In the genomic region with DNA sequence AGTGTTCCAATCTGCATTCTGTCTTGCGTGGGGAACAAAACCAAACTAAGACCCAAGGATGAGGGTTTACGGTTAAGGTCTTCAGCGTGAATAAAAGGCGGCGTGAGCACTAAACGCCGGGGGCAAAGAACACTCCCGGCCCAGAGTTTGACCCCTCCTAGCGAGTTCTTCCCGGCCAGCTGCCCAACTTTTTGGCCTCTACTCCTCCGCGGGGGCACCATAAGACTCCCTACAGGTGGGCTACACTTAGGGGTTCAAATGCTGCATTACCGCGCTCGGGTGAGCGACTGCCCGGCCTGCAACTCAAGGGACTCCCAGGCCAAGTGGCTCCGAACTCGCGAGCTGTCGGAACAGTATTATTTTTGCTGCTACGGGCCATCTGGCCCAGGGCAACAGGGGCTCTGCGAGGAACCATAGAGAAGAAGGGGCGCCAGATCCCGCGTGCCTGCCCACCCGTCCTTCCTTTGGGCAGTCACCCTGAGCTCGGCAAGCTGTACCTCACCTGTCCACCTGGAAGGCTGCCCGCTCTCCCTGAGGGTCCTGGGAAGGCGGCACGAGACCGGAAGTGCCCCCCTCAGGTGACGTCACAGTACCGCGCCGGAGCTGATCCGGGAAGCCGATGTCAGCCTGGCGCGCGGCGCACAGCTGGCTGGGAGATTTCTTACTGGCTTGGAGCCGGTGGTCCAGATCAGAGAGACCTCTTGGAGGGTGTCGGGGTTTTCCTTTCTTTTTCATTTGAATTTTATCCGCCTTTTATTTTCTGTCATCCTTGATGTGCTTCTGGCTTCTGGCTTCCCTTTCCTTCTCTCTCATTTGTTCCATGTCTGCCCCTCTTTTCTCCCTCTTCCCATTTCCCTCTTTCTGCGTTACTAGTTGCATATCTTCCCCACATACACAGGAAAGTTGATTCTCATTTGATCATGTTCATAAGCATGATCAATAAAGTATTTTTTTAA, we compare ENCODE assay signal across 8 cellular contexts.
DNase-seq lines count a peak whose midpoint lies in the region; ATAC-seq and TF ChIP-seq lines count a peak whose summit lies in the region.

Gene LDAH (minus strand): TSS at position 567 of the 956 bp plus-strand sequence. CDS start 21,638 bp downstream, outside the sequence.

- H3K27ac Mint-ChIP-seq in central memory CD8-positive, alpha-beta T cell (ENCODE audit: low read depth) = peak within 1 kb of the TSS; percentile 98

- ATAC-seq in GM19023 (IDR thresholded peaks at IDR 0.05; ENCODE audit: unreplicated experiment) (peak; percentile 87), HG03196 (IDR thresholded peaks at IDR 0.05; ENCODE audit: unreplicated experiment) (peak; percentile 91)
- peak; percentile 69 to 74 for ATAC-seq in activated CD4-positive, CD25-positive, alpha-beta regulatory T cell treated with anti-CD3 and anti-CD28 coated beads, Interleukin-2, amount 50 U/mL, for 24 hours
- peak; percentile 76 for ATAC-seq in central memory CD8-positive, alpha-beta T cell (replicated peaks; ENCODE audit: extremely low read depth, poor library complexity, severe bottlenecking)

- H3K36me3 Mint-ChIP-seq in central memory CD8-positive, alpha-beta T cell (ENCODE audit: insufficient read depth) = peaks cover 16% of the 10 kb centered on the region

- H3K4me3 ChIP-seq in AG09309 (ENCODE audit: control insufficient read depth, low read depth, low read length) = peak within 1 kb of the TSS; percentile 86

- no peaks in the 10 kb centered on the region for H3K9me3 Mint-ChIP-seq in central memory CD8-positive, alpha-beta T cell

- DNase-seq in AG09309 (ENCODE audit: low read depth) (peak; percentile 20), NCI-H345 (lab: John Stamatoyannopoulos, UW) (peak; percentile 97), islet precursor cell (peak; percentile 93)
- peak; percentile 76 to 79 for DNase-seq in central memory CD8-positive, alpha-beta T cell (ENCODE audit: low spot score in 2 of 2)
- peak; percentile 85 for DNase-seq in stimulated activated CD4-positive, alpha-beta T cell treated with anti-CD3 and anti-CD28 coated beads, Interleukin-12 subunit alpha, Interleukin-12 subunit beta, amount 100 ng/mL, for 4 hours

- peak within 1 kb of the TSS; percentile 92 for H3K4me3 Mint-ChIP-seq in central memory CD8-positive, alpha-beta T cell

- no peak for TF ChIP-seq CTCF in AG09309 (IDR thresholded peaks at IDR 0.05; ENCODE audit: control insufficient read depth, insufficient read depth, low read depth, low read length, missing control alignments)

- H3K4me1 Mint-ChIP-seq in central memory CD8-positive, alpha-beta T cell = peaks cover 26% of the 10 kb centered on the region

- H3K27me3 Mint-ChIP-seq in central memory CD8-positive, alpha-beta T cell = no peaks in the 10 kb centered on the region

Comparison
In these comparisons a context has a peak if more than half of its experiments do, and no peak if none do; other contexts are left out.
1. Peak in every context shown above with its lines: DNase-seq, ATAC-seq and H3K4me3 ChIP-seq.
2. DNase-seq: peak in every context shown above with its lines; median percentile 97 in NCI-H345; 93 in islet precursor cell; 85 in stimulated activated CD4-positive, alpha-beta T cell treated with anti-CD3 and anti-CD28 coated beads, Interleukin-12 subunit alpha, Interleukin-12 subunit beta, amount 100 ng/mL, for 4 hours; 78 in central memory CD8-positive, alpha-beta T cell; 20 in AG09309.